Comparison of ENCODE assay signal across 18 cellular contexts in genomic region chr10:97078280-97079156, GRCh38.
"Had no signal": no experiment of that assay in that cellular context is flagged by ENCODE, and none has a peak within 500 bp of the region (broad histone marks: within the 10 kb centered on the region; RNA-seq: fewer than 3 reads in every experiment).

No MANE protein-coding gene starts in this region.

- H3K36me3 ChIP-seq: colonic mucosa, pancreas, thyroid gland, upper lobe of left lung, uterus had no signal

- H3K27ac ChIP-seq: colonic mucosa, foreskin keratinocyte, hepatocyte, pancreas, thyroid gland, upper lobe of left lung, uterus had no signal

- H3K4me2 ChIP-seq: hepatocyte, smooth muscle cell had no signal

- H3K4me3 ChIP-seq: colonic mucosa, hepatocyte, pancreas, smooth muscle cell, thyroid gland, upper lobe of left lung, uterus had no signal

- FAIRE-seq: endothelial cell of umbilical vein, pancreas had no signal

- H3K9me3 ChIP-seq: colonic mucosa, pancreas, thyroid gland, upper lobe of left lung, uterus had no signal

- H3K27me3 ChIP-seq: colonic mucosa, thyroid gland, upper lobe of left lung, uterus had no signal

- H2AFZ ChIP-seq: hepatocyte had no signal

- ATAC-seq: foreskin keratinocyte; left colon; naive thymus-derived CD4-positive, alpha-beta T cell; pancreas; right cardiac atrium had no signal

- DNase-seq: colonic mucosa; dermis blood vessel endothelial cell; erythroblast; foreskin keratinocyte; head of caudate nucleus; left colon; mesendoderm; naive thymus-derived CD4-positive, alpha-beta T cell; right cardiac atrium; stimulated activated CD4-positive, alpha-beta T cell treated with anti-CD3 and anti-CD28 coated beads, Interleukin-2, amount 100 ng/mL, for 48 hours; stimulated activated naive CD4-positive, alpha-beta T cell treated with Interleukin-2 at 50 U/mL for 16 hours; thyroid gland; uterus had no signal

- H3K79me2 ChIP-seq: hepatocyte had no signal

- H3K4me1 ChIP-seq: colonic mucosa, foreskin keratinocyte, pancreas, thyroid gland, upper lobe of left lung, uterus had no signal
